In the genomic region with DNA sequence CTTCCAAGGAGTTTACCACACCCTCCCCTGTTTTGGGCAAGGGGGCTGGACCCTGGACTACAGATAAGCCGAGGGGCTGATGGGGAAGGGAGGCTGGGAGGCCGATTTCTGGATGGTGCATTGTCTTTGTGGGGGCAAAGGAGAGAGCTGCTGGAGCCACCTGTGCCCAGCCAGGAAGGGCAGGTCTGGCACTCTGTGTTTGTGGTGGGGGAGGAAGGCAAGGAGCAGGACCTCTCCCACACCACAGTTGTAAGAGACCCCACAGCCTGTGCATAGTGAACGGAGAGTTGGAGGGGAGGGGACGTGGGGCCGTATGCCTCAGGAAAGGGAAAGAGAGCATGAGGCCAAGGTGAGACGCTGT, we compare ENCODE assay signal across 10 cellular contexts. TPM values are rescaled to one million over a fixed set of nuclear protein-coding genes. Genes with fewer than 3 reads are reported as not detected.
A peak's percentile ranks its signal among the peaks of the same experiment; 100 is the strongest.
DNase-seq lines count a peak whose midpoint lies in the region; ATAC-seq and TF ChIP-seq lines count a peak whose summit lies in the region.
"Had no signal": no experiment of that assay in that cellular context is flagged by ENCODE, and none has a peak within 500 bp of the region (broad histone marks: within the 10 kb centered on the region; RNA-seq: fewer than 3 reads in every experiment).

No MANE protein-coding gene starts in this region.

- CTCF ChIA-PET in AG04450 (lab: Charles Lee), result interaction anchor here (0.8 kb wide), 1 partner anchor 40 kb away, joined by 3 read pairs; no protein-coding TSS in a partner anchor

- H3K36me3 ChIP-seq in neuronal stem cell (replicated peaks in 1 of 2; ENCODE audit: control insufficient read depth in 2 of 2, insufficient read depth in 2 of 2, low read length in 2 of 2), result peaks cover 48 to 56% of the 10 kb centered on the region in 2 donors

- H4K91ac ChIP-seq in neuronal stem cell (ENCODE audit: low read depth, low read length, poor library complexity), result no peak overlapping the region

- H3K4ac ChIP-seq in neuronal stem cell (ENCODE audit: low read length), result no peak overlapping the region

- H2BK12ac ChIP-seq in neuronal stem cell (ENCODE audit: low read length), result peak overlapping the region; percentile 88

- peaks cover 35 to 38% of the 10 kb centered on the region in 2 donors for H3K4me1 ChIP-seq in neuronal stem cell (ENCODE audit: control insufficient read depth in 2 of 2, insufficient read depth in 1 of 2, low read depth in 1 of 2, low read length in 2 of 2)

- peak overlapping the region; percentile 46 for H3K27ac Mint-ChIP-seq in HFFc6

- H3K27me3 ChIP-seq in AG04450 (ENCODE audit: control insufficient read depth, insufficient read depth, low read length) (no peaks in the 10 kb centered on the region), neuronal stem cell (ENCODE audit: control insufficient read depth in 3 of 3, insufficient read depth in 3 of 3, low read depth in 1 of 3, low read length in 3 of 3) (peaks cover 0 to 2% (median 0%) of the 10 kb centered on the region in 3 experiments)

- no peaks in the 10 kb centered on the region for H3K36me3 Mint-ChIP-seq in HFFc6 (ENCODE audit: low read depth)

- peak overlapping the region; percentile 97 for H3K4me2 ChIP-seq in neuronal stem cell (ENCODE audit: insufficient read depth, low read length, poor library complexity, severe bottlenecking)

- H3K18ac ChIP-seq in neuronal stem cell (ENCODE audit: low read length), result peak overlapping the region; percentile 59

- H3K27me3 Mint-ChIP-seq in HFFc6 (ENCODE audit: insufficient read depth), result peaks cover 3% of the 10 kb centered on the region

- ATAC-seq in GM19324 (IDR thresholded peaks at IDR 0.05; ENCODE audit: low FRiP score, unreplicated experiment), result no peak

- H3K9me3 ChIP-seq in AG04450 (ENCODE audit: control insufficient read depth, insufficient read depth, low read length) (no peaks in the 10 kb centered on the region; the same call in 1 of the 2 replicates), neuronal stem cell (replicated peaks in 1 of 2; ENCODE audit: control insufficient read depth in 2 of 2, insufficient read depth in 1 of 2, low read depth in 1 of 2, low read length in 2 of 2) (peaks cover 0 to 2% of the 10 kb centered on the region in 2 donors)

- TF ChIP-seq CTCF in AG04450 (IDR thresholded peaks at IDR 0.05; ENCODE audit: low read depth, low read length) (no peak), HFFc6 (IDR thresholded peaks at IDR 0.05) (no peak; the same call in 1 of the 2 replicates), choroid plexus epithelial cell (conservative IDR thresholded peaks at IDR 0.05; ENCODE audit: low read depth, low read length) (no peak)

- peak overlapping the region; percentile 87; the same call in 1 of the 2 replicates for H3K4me3 Mint-ChIP-seq in HFFc6

- peaks cover 20% of the 10 kb centered on the region for H3K4me1 Mint-ChIP-seq in HFFc6 (ENCODE audit: low read depth)

- H3K9me3 Mint-ChIP-seq in HFFc6, result no peaks in the 10 kb centered on the region

- no peak overlapping the region for H3K14ac ChIP-seq in neuronal stem cell (ENCODE audit: low read length)

- H2BK5ac ChIP-seq in neuronal stem cell (ENCODE audit: low read length), result peak overlapping the region; percentile 55

- peak overlapping the region; percentile 60 for H3K23ac ChIP-seq in neuronal stem cell (ENCODE audit: low read depth, low read length, poor library complexity)

- POLR2A ChIA-PET in AG04450 (lab: Yijun Ruan, JAX), result no interaction called here

- peaks cover 31% of the 10 kb centered on the region for H3K79me1 ChIP-seq in neuronal stem cell (ENCODE audit: low read depth, low read length)

- no CpG with 5 or more reads among the region's 6 CpGs for WGBS in neuronal stem cell (ENCODE audit: extremely low coverage in 2 of 2, insufficient read length in 2 of 2, insufficient replicate concordance in 1 of 2), 2 donors

- no peak for DNase-seq in AG04450 (ENCODE audit: low read depth, low spot score)
- DNase-seq in HFFc6, result no peak
- no peak for DNase-seq in choroid plexus epithelial cell (ENCODE audit: low read depth)
- DNase-seq in neuronal stem cell (ENCODE audit: low spot score), result no peak
- DNase-seq in NCI-H2081 treated with DMSO at 0.1 percent for 48 hours (lab: John Stamatoyannopoulos, UW), result no peak
- no peak for DNase-seq in NCI-H2227 (lab: John Stamatoyannopoulos, UW; ENCODE audit: unreplicated experiment)
- DNase-seq in NCI-H2029 treated with DMSO at 0.1 percent for 48 hours (lab: John Stamatoyannopoulos, UW), result no peak
- DNase-seq: NCI-H1694 had no signal

- peak overlapping the region; percentile 32 for H3K4me3 ChIP-seq in AG04450 (ENCODE audit: low read depth, low read length)
- peak overlapping the region; percentile 29 for H3K4me3 ChIP-seq in choroid plexus epithelial cell (ENCODE audit: low read depth, low read length)
- H3K4me3 ChIP-seq in neuronal stem cell (ENCODE audit: low read length in 2 of 2), result peak overlapping the region; percentile 11 to 96

- H2AFZ ChIP-seq in neuronal stem cell (ENCODE audit: low read length), result no peak overlapping the region

- peak overlapping the region; percentile 39 for H2BK15ac ChIP-seq in neuronal stem cell (ENCODE audit: low read length)

- no peak overlapping the region for H2BK120ac ChIP-seq in neuronal stem cell (ENCODE audit: low read depth, low read length)

- H4K8ac ChIP-seq in neuronal stem cell (ENCODE audit: low read depth, low read length), result no peak overlapping the region

- H2AK5ac ChIP-seq in neuronal stem cell (ENCODE audit: low read depth, low read length), result peak overlapping the region; percentile 91

- H3K27ac ChIP-seq in AG04450 (ENCODE audit: low read depth, low read length), result no peak overlapping the region
- no peak overlapping the region for H3K27ac ChIP-seq in neuronal stem cell (replicated peaks; ENCODE audit: low read length)

- H3K9ac ChIP-seq in neuronal stem cell (ENCODE audit: low read depth, low read length, poor library complexity), result peak overlapping the region; percentile 83

RNA-seq across cellular contexts. Expression of a gene that starts 16.0 kb away (rescaled TPM):
- polyA plus RNA-seq in AG04450 (2011; rRNA removed), result 0.40 and 0.92 TPM in 2 replicates
- polyA minus RNA-seq in AG04450 (2011; rRNA and poly(A)+ RNA removed), result 0.43 and 0.74 TPM in 2 replicates
- 1 to 10 TPM in 1 of 6 experiments, under 1 TPM in 5; 0.67 to 2.0 (median 0.86) TPM for total RNA-seq in HFFc6 (2021; fragmentation: NEBNext Ultra II Directional; extraction: Animal tissue kit (Norgen Biotek cat#: 25700))
- 2.2 TPM for polyA plus RNA-seq in neuronal stem cell (2013, experiment 1 of 2)
- 2.0 TPM for polyA plus RNA-seq in neuronal stem cell (2013, experiment 2 of 2)

RNA-seq across cellular contexts. Expression of a gene that starts 16.5 kb away (rescaled TPM):
- 34.7 and 38.0 TPM in 2 replicates for polyA plus RNA-seq in AG04450 (2011; rRNA removed)
- 67.8 and 83.0 TPM in 2 replicates for polyA minus RNA-seq in AG04450 (2011; rRNA and poly(A)+ RNA removed)
- 10 to 100 TPM; 32.3 to 43.5 (median 40.7) TPM for total RNA-seq in HFFc6 (2021; fragmentation: NEBNext Ultra II Directional; extraction: Animal tissue kit (Norgen Biotek cat#: 25700))
- 134 TPM for polyA plus RNA-seq in neuronal stem cell (2013, experiment 1 of 2)
- 128 TPM for polyA plus RNA-seq in neuronal stem cell (2013, experiment 2 of 2)

RNA-seq across cellular contexts. Expression of a gene that starts 16.9 kb away (rescaled TPM):
- 2.9 and 4.2 TPM in 2 replicates for polyA plus RNA-seq in AG04450 (2011; rRNA removed)
- 5.1 and 6.2 TPM in 2 replicates for polyA minus RNA-seq in AG04450 (2011; rRNA and poly(A)+ RNA removed)
- 10 to 100 TPM; 67.6 to 75.4 (median 73.7) TPM for total RNA-seq in HFFc6 (2021; fragmentation: NEBNext Ultra II Directional; extraction: Animal tissue kit (Norgen Biotek cat#: 25700))
- 38.5 TPM for polyA plus RNA-seq in neuronal stem cell (2013, experiment 1 of 2)
- 37.8 TPM for polyA plus RNA-seq in neuronal stem cell (2013, experiment 2 of 2)

RNA-seq across cellular contexts. Expression of a gene that starts 27.1 kb away (rescaled TPM):
- polyA plus RNA-seq in AG04450 (2011; rRNA removed), result not detected in 2 replicates
- not detected in 2 replicates for polyA minus RNA-seq in AG04450 (2011; rRNA and poly(A)+ RNA removed)
- under 1 TPM; 0.12 to 0.47 (median 0.34) TPM for total RNA-seq in HFFc6 (2021; fragmentation: NEBNext Ultra II Directional; extraction: Animal tissue kit (Norgen Biotek cat#: 25700))
- 0.61 TPM for polyA plus RNA-seq in neuronal stem cell (2013, experiment 1 of 2)
- 0.79 TPM for polyA plus RNA-seq in neuronal stem cell (2013, experiment 2 of 2)
- total RNA-seq: glomerular endothelial cell had no signal

RNA-seq across cellular contexts. Expression of a gene that starts 31.0 kb away (rescaled TPM):
- 29.4 and 31.1 TPM in 2 replicates for polyA plus RNA-seq in AG04450 (2011; rRNA removed)
- polyA minus RNA-seq in AG04450 (2011; rRNA and poly(A)+ RNA removed), result 45.7 and 49.3 TPM in 2 replicates
- 10 to 100 TPM; 74.7 to 87.8 (median 78.8) TPM for total RNA-seq in HFFc6 (2021; fragmentation: NEBNext Ultra II Directional; extraction: Animal tissue kit (Norgen Biotek cat#: 25700))
- polyA plus RNA-seq in neuronal stem cell (2013, experiment 1 of 2), result 77.7 TPM
- 78.0 TPM for polyA plus RNA-seq in neuronal stem cell (2013, experiment 2 of 2)
